8 cellular contexts compared by ENCODE assay signal in genomic region chr6:85676086-85676729, GRCh38. TPM values are rescaled to one million over a fixed set of nuclear protein-coding genes. Genes with fewer than 3 reads are reported as not detected.
DNase-seq lines count a peak whose midpoint lies in the region; ATAC-seq, FAIRE-seq and TF ChIP-seq lines count a peak whose summit lies in the region.

No MANE protein-coding gene starts in this region.

- no peak overlapping the region for H3T11ph ChIP-seq in H9 (ENCODE audit: low read length)

- H3K56ac ChIP-seq in H9 (ENCODE audit: insufficient read length, low read depth, low read length), result no peak overlapping the region

- FAIRE-seq in GM12892 (lab: Jason Lieb, UNC), result no peak

- no peaks in the 10 kb centered on the region for H3K9me3 ChIP-seq in H9 (ENCODE audit: control insufficient read depth, low read depth, low read length)
- no peaks in the 10 kb centered on the region for H3K9me3 ChIP-seq in T-helper 17 cell (ENCODE audit: control insufficient read depth, low read length, poor library complexity, severe bottlenecking)
- no peaks in the 10 kb centered on the region for H3K9me3 ChIP-seq in skeletal muscle tissue (ENCODE audit: control insufficient read depth in 3 of 3, low read length in 3 of 3)

- H2AFZ ChIP-seq in H9 (ENCODE audit: low read length), result no peak overlapping the region

- no peak overlapping the region for H2AK5ac ChIP-seq in H9 (ENCODE audit: insufficient read length, low read length)

- H3K9me3 Mint-ChIP-seq in H9, result peaks cover 6 to 10% of the 10 kb centered on the region in 2 experiments; a peak in 4 of 5 replicates

- no peak overlapping the region for H4K5ac ChIP-seq in H9 (ENCODE audit: insufficient read length, low read depth, low read length)

- H3K4me1 ChIP-seq in H9 (ENCODE audit: insufficient read depth, low read length), result no peaks in the 10 kb centered on the region
- peaks cover 19 to 54% (median 24%) of the 10 kb centered on the region in 3 donors for H3K4me1 ChIP-seq in skeletal muscle tissue (ENCODE audit: control insufficient read depth in 3 of 3, insufficient read depth in 3 of 3, low read length in 3 of 3)

- H3K9ac ChIP-seq in H9 (ENCODE audit: extremely low read depth, insufficient read length, low read length), result peak overlapping the region; percentile 96
- peak overlapping the region; percentile 97 to 100 (median 99) for H3K9ac ChIP-seq in skeletal muscle tissue (ENCODE audit: low read depth in 1 of 3, low read length in 3 of 3)

- H2BK12ac ChIP-seq in H9 (ENCODE audit: insufficient read length, low read depth, low read length), result no peak overlapping the region

- H3K4me3 Mint-ChIP-seq in H9 (peak overlapping the region; percentile 99 to 100), T-helper 17 cell (peak overlapping the region; percentile 98)

- no peak overlapping the region for H2BK15ac ChIP-seq in H9 (ENCODE audit: low read depth, low read length)

- H2BK120ac ChIP-seq in H9 (ENCODE audit: low read depth, low read length, poor library complexity, severe bottlenecking), result no peak overlapping the region

- H3K14ac ChIP-seq in H9 (ENCODE audit: insufficient read depth, low read length), result no peak overlapping the region

- TF ChIP-seq CTCF in H9 (conservative IDR thresholded peaks at IDR 0.05) (no peak), fibroblast of villous mesenchyme (IDR thresholded peaks at IDR 0.05; ENCODE audit: insufficient read depth, low read depth, low read length) (no peak)

- H3K36me3 Mint-ChIP-seq in H9 (ENCODE audit: insufficient read depth in 1 of 3, low read depth in 3 of 3) (peaks cover 46 to 55% (median 53%) of the 10 kb centered on the region in 3 experiments), T-helper 17 cell (ENCODE audit: low read depth) (peaks cover 14% of the 10 kb centered on the region)

- no peak; the same call in 1 of the 2 replicates for TF ChIP-seq POLR2A in GM12892 (IDR thresholded peaks at IDR 0.05; ENCODE audit: low read depth, low read length)

- H4K8ac ChIP-seq in H9 (replicated peaks; ENCODE audit: insufficient read length, low read depth, low read length), result no peak overlapping the region

- H3K4me2 ChIP-seq in H9 (ENCODE audit: insufficient read depth, insufficient read length, low read length), result peak overlapping the region; percentile 93

- H4K20me1 ChIP-seq in H9 (ENCODE audit: control insufficient read depth, insufficient read depth, insufficient read length), result peaks cover 3% of the 10 kb centered on the region

- no peak overlapping the region for H2BK5ac ChIP-seq in H9 (ENCODE audit: insufficient read length, low read length)

- no peak overlapping the region for H3K23ac ChIP-seq in H9 (ENCODE audit: insufficient read length, low read depth, low read length)

- ATAC-seq in T-helper 17 cell, result no peak
- ATAC-seq in HG03196 (IDR thresholded peaks at IDR 0.05; ENCODE audit: unreplicated experiment), result no peak

- H3K27me3 ChIP-seq in H9 (ENCODE audit: insufficient read depth, low read length) (no peaks in the 10 kb centered on the region), skeletal muscle tissue (ENCODE audit: control insufficient read depth in 3 of 3, insufficient read depth in 3 of 3, low read length in 3 of 3) (no peaks in the 10 kb centered on the region)

- H3K79me2 ChIP-seq in H9 (ENCODE audit: insufficient read depth, low read length), result peaks cover 27% of the 10 kb centered on the region; the same call in 1 of the 2 replicates

- no peak overlapping the region for H3K18ac ChIP-seq in H9 (ENCODE audit: insufficient read length, low read depth, low read length)

- no CpG with 5 or more reads among the region's 6 CpGs for WGBS in H9 (ENCODE audit: extremely low coverage, insufficient read length, low lambda C conversion rate)

- H2BK20ac ChIP-seq in H9 (ENCODE audit: low read depth, low read length, poor library complexity, severe bottlenecking), result no peak overlapping the region

- H3K23me2 ChIP-seq in H9 (ENCODE audit: insufficient read length, low read depth, low read length, poor library complexity, severe bottlenecking), result peaks cover 9% of the 10 kb centered on the region

- no peak overlapping the region for H3K4ac ChIP-seq in H9 (ENCODE audit: low read depth, low read length)

- H3K36me3 ChIP-seq in skeletal muscle tissue (ENCODE audit: control insufficient read depth in 3 of 3, insufficient read depth in 3 of 3, low read length in 3 of 3), result peaks cover 0 to 19% (median 3%) of the 10 kb centered on the region in 3 donors

- peaks cover 5% of the 10 kb centered on the region; the same call in 1 of the 2 replicates for H3K27me3 Mint-ChIP-seq in H9 (ENCODE audit: low read depth)
- H3K27me3 Mint-ChIP-seq in T-helper 17 cell, result peaks cover 6% of the 10 kb centered on the region

- H4K91ac ChIP-seq in H9 (ENCODE audit: insufficient read length, low read depth, low read length), result no peak overlapping the region

- peaks cover 41 to 42% of the 10 kb centered on the region in 2 experiments for H3K4me1 Mint-ChIP-seq in H9
- peaks cover 48% of the 10 kb centered on the region for H3K4me1 Mint-ChIP-seq in T-helper 17 cell

- DNase-seq in H9, result no peak
- no peak for DNase-seq in T-helper 17 cell
- DNase-seq in fibroblast of villous mesenchyme (ENCODE audit: low read depth), result peak; percentile 36
- DNase-seq in GM12892 (ENCODE audit: insufficient read length), result no peak
- no peak for DNase-seq in putamen (ENCODE audit: low spot score)
- DNase-seq in activated CD4-positive, alpha-beta T cell treated with anti-CD3 and anti-CD28 coated beads, Interleukin-2, amount 50 U/mL, for 4 hours, result no peak

- no peaks in the 10 kb centered on the region for H3K79me1 ChIP-seq in H9 (ENCODE audit: insufficient read depth, low read depth, low read length, poor library complexity, severe bottlenecking)

- H3K4me3 ChIP-seq in fibroblast of villous mesenchyme (ENCODE audit: low read depth, low read length) (peak overlapping the region; percentile 96), skeletal muscle tissue (ENCODE audit: low read length in 3 of 3) (peak overlapping the region; percentile 91 to 97 (median 93))

- H3K27ac Mint-ChIP-seq in H9 (peak overlapping the region; percentile 36 to 93 (median 89); a peak in 5 of 7 replicates), T-helper 17 cell (peak overlapping the region; percentile 100)

- peak overlapping the region; percentile 74 for H3K27ac ChIP-seq in H9 (ENCODE audit: insufficient read length, low read depth, low read length)
- H3K27ac ChIP-seq in skeletal muscle tissue (ENCODE audit: low read depth, low read length), result peak overlapping the region; percentile 99

RNA-seq across cellular contexts. Expression of gene SYNCRIP, which starts 33.5 kb away (rescaled TPM):
- total RNA-seq in H9 (2021) (189 and 199 TPM in 2 replicates), T-helper 17 cell (10 to 100 TPM; 70.9 to 79.1 TPM), fibroblast of villous mesenchyme (56.7 and 68.7 TPM in 2 replicates), skeletal muscle tissue (62.6 TPM)
- 95.0 TPM for polyA plus RNA-seq in GM12892 (2012; ENCODE audit: missing spikeins)
